ENCODE assay signal across 1 cellular context in the genomic region with DNA sequence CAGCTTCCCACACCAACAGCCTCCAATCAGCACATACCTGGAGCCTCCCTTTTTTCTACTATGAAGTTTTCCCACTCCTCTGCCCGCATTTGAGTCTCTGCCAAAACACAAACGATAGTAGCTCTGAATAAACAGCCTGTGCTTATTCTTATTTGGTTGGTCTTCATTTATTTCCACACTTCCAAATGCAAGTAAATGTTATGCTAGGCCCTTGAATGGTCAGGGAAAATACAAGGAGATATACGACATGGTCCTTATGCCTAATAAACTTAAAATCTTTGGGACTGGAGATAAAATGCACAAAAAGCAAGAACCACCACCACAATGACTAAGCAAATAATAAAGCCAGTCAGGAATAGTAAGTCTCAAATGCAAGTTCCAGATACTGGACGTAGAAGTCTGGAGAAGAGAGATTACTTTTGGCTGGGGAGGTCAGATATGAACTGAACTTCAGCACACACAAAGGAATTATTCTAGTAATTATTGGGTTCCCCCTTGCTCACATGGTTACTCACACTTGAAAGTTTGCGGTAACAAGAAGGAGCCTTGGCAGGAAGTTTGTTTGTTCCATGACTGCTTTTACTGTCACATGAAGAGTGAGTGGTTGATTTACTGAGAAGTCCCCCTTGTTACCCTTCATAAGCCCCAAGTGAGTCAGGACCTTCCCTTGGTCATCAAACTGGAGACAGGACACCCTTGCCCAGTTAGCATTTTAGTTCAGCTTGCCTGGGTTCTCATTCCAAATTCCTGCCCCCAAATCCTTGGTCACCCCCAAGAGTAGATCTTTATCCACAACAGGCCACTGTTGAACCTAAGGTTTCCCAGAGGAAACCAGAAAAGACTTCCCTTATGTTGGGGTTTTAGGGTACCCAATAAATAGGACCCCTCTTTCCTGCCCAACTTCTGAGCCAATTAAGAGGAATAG.
TF ChIP-seq lines count a peak whose summit lies in the region.

No MANE protein-coding gene starts in this region.

TF ChIP-seq in K562, 482 proteins besides CTCF, POLR2A, EP300 and RAD21 (continued from another document and continues in another):
- TF ChIP-seq, protein P1, sequence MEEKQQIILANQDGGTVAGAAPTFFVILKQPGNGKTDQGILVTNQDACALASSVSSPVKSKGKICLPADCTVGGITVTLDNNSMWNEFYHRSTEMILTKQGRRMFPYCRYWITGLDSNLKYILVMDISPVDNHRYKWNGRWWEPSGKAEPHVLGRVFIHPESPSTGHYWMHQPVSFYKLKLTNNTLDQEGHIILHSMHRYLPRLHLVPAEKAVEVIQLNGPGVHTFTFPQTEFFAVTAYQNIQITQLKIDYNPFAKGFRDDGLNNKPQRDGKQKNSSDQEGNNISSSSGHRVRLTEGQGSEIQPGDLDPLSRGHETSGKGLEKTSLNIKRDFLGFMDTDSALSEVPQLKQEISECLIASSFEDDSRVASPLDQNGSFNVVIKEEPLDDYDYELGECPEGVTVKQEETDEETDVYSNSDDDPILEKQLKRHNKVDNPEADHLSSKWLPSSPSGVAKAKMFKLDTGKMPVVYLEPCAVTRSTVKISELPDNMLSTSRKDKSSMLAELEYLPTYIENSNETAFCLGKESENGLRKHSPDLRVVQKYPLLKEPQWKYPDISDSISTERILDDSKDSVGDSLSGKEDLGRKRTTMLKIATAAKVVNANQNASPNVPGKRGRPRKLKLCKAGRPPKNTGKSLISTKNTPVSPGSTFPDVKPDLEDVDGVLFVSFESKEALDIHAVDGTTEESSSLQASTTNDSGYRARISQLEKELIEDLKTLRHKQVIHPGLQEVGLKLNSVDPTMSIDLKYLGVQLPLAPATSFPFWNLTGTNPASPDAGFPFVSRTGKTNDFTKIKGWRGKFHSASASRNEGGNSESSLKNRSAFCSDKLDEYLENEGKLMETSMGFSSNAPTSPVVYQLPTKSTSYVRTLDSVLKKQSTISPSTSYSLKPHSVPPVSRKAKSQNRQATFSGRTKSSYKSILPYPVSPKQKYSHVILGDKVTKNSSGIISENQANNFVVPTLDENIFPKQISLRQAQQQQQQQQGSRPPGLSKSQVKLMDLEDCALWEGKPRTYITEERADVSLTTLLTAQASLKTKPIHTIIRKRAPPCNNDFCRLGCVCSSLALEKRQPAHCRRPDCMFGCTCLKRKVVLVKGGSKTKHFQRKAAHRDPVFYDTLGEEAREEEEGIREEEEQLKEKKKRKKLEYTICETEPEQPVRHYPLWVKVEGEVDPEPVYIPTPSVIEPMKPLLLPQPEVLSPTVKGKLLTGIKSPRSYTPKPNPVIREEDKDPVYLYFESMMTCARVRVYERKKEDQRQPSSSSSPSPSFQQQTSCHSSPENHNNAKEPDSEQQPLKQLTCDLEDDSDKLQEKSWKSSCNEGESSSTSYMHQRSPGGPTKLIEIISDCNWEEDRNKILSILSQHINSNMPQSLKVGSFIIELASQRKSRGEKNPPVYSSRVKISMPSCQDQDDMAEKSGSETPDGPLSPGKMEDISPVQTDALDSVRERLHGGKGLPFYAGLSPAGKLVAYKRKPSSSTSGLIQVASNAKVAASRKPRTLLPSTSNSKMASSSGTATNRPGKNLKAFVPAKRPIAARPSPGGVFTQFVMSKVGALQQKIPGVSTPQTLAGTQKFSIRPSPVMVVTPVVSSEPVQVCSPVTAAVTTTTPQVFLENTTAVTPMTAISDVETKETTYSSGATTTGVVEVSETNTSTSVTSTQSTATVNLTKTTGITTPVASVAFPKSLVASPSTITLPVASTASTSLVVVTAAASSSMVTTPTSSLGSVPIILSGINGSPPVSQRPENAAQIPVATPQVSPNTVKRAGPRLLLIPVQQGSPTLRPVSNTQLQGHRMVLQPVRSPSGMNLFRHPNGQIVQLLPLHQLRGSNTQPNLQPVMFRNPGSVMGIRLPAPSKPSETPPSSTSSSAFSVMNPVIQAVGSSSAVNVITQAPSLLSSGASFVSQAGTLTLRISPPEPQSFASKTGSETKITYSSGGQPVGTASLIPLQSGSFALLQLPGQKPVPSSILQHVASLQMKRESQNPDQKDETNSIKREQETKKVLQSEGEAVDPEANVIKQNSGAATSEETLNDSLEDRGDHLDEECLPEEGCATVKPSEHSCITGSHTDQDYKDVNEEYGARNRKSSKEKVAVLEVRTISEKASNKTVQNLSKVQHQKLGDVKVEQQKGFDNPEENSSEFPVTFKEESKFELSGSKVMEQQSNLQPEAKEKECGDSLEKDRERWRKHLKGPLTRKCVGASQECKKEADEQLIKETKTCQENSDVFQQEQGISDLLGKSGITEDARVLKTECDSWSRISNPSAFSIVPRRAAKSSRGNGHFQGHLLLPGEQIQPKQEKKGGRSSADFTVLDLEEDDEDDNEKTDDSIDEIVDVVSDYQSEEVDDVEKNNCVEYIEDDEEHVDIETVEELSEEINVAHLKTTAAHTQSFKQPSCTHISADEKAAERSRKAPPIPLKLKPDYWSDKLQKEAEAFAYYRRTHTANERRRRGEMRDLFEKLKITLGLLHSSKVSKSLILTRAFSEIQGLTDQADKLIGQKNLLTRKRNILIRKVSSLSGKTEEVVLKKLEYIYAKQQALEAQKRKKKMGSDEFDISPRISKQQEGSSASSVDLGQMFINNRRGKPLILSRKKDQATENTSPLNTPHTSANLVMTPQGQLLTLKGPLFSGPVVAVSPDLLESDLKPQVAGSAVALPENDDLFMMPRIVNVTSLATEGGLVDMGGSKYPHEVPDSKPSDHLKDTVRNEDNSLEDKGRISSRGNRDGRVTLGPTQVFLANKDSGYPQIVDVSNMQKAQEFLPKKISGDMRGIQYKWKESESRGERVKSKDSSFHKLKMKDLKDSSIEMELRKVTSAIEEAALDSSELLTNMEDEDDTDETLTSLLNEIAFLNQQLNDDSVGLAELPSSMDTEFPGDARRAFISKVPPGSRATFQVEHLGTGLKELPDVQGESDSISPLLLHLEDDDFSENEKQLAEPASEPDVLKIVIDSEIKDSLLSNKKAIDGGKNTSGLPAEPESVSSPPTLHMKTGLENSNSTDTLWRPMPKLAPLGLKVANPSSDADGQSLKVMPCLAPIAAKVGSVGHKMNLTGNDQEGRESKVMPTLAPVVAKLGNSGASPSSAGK (IDR thresholded peaks at IDR 0.05): peak; percentile 51; the same call in 1 of the 2 replicates
- TF ChIP-seq, protein P2, sequence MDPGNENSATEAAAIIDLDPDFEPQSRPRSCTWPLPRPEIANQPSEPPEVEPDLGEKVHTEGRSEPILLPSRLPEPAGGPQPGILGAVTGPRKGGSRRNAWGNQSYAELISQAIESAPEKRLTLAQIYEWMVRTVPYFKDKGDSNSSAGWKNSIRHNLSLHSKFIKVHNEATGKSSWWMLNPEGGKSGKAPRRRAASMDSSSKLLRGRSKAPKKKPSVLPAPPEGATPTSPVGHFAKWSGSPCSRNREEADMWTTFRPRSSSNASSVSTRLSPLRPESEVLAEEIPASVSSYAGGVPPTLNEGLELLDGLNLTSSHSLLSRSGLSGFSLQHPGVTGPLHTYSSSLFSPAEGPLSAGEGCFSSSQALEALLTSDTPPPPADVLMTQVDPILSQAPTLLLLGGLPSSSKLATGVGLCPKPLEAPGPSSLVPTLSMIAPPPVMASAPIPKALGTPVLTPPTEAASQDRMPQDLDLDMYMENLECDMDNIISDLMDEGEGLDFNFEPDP (CRISPR knock-in tag; IDR thresholded peaks at IDR 0.05): peak; percentile 77; the same call in 1 of the 2 replicates
- peak; percentile 61; the same call in 1 of the 2 replicates for TF ChIP-seq IFI16 (CRISPR knock-in tag; IDR thresholded peaks at IDR 0.05)
- peak; percentile 77 for TF ChIP-seq CREM (IDR thresholded peaks at IDR 0.05; ENCODE audit: low read depth)
- peak; percentile 100 for TF ChIP-seq MAFG (tag; conservative IDR thresholded peaks at IDR 0.05)
- peak; percentile 51; the same call in 1 of the 2 replicates for TF ChIP-seq TCF7 (IDR thresholded peaks at IDR 0.05; ENCODE audit: borderline replicate concordance)
- TF ChIP-seq LCOR (CRISPR knock-in tag; IDR thresholded peaks at IDR 0.05): peak; percentile 96
- TF ChIP-seq, protein P3, sequence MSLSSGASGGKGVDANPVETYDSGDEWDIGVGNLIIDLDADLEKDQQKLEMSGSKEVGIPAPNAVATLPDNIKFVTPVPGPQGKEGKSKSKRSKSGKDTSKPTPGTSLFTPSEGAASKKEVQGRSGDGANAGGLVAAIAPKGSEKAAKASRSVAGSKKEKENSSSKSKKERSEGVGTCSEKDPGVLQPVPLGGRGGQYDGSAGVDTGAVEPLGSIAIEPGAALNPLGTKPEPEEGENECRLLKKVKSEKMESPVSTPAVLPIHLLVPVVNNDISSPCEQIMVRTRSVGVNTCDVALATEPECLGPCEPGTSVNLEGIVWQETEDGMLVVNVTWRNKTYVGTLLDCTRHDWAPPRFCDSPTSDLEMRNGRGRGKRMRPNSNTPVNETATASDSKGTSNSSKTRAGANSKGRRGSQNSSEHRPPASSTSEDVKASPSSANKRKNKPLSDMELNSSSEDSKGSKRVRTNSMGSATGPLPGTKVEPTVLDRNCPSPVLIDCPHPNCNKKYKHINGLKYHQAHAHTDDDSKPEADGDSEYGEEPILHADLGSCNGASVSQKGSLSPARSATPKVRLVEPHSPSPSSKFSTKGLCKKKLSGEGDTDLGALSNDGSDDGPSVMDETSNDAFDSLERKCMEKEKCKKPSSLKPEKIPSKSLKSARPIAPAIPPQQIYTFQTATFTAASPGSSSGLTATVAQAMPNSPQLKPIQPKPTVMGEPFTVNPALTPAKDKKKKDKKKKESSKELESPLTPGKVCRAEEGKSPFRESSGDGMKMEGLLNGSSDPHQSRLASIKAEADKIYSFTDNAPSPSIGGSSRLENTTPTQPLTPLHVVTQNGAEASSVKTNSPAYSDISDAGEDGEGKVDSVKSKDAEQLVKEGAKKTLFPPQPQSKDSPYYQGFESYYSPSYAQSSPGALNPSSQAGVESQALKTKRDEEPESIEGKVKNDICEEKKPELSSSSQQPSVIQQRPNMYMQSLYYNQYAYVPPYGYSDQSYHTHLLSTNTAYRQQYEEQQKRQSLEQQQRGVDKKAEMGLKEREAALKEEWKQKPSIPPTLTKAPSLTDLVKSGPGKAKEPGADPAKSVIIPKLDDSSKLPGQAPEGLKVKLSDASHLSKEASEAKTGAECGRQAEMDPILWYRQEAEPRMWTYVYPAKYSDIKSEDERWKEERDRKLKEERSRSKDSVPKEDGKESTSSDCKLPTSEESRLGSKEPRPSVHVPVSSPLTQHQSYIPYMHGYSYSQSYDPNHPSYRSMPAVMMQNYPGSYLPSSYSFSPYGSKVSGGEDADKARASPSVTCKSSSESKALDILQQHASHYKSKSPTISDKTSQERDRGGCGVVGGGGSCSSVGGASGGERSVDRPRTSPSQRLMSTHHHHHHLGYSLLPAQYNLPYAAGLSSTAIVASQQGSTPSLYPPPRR (CRISPR knock-in tag; IDR thresholded peaks at IDR 0.05; ENCODE audit: borderline replicate concordance): 0 out of 2 replicates have a peak, but pooled peaks have one; percentile 87
- TF ChIP-seq GATA2 (CRISPR knock-in tag; IDR thresholded peaks at IDR 0.05): peak; percentile 97
- TF ChIP-seq, protein P4, sequence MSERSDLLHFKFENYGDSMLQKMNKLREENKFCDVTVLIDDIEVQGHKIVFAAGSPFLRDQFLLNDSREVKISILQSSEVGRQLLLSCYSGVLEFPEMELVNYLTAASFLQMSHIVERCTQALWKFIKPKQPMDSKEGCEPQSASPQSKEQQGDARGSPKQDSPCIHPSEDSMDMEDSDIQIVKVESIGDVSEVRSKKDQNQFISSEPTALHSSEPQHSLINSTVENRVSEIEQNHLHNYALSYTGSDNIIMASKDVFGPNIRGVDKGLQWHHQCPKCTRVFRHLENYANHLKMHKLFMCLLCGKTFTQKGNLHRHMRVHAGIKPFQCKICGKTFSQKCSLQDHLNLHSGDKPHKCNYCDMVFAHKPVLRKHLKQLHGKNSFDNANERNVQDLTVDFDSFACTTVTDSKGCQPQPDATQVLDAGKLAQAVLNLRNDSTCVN (CRISPR knock-in tag; IDR thresholded peaks at IDR 0.05): no peak; the same call in 1 of the 2 replicates
- TF ChIP-seq NEUROD1 (IDR thresholded peaks at IDR 0.05; ENCODE audit: borderline replicate concordance, low read depth, low read length, partially characterized antibody): peak; percentile 90
- TF ChIP-seq L3MBTL2 (IDR thresholded peaks at IDR 0.05): peak; percentile 84
- peak; percentile 43; the same call in 1 of the 2 replicates for TF ChIP-seq ZNF384 (IDR thresholded peaks at IDR 0.05; ENCODE audit: low read depth, low read length)
- TF ChIP-seq MTA2 (IDR thresholded peaks at IDR 0.05; ENCODE audit: low read depth): peak; percentile 99
- TF ChIP-seq NRF1 (conservative IDR thresholded peaks at IDR 0.05 in 1 of 2, IDR thresholded peaks at IDR 0.05 in 1 of 2): peak in 1 of 2 experiments; percentile 29; a peak in 2 of 4 replicates
- TF ChIP-seq ZNF165 (CRISPR knock-in tag; IDR thresholded peaks at IDR 0.05; ENCODE audit: borderline replicate concordance): peak; percentile 52; the same call in 1 of the 2 replicates
- peak; percentile 84; the same call in 1 of the 2 replicates for TF ChIP-seq ESRRA (IDR thresholded peaks at IDR 0.05; ENCODE audit: borderline replicate concordance, low read depth)
- TF ChIP-seq, protein P5, sequence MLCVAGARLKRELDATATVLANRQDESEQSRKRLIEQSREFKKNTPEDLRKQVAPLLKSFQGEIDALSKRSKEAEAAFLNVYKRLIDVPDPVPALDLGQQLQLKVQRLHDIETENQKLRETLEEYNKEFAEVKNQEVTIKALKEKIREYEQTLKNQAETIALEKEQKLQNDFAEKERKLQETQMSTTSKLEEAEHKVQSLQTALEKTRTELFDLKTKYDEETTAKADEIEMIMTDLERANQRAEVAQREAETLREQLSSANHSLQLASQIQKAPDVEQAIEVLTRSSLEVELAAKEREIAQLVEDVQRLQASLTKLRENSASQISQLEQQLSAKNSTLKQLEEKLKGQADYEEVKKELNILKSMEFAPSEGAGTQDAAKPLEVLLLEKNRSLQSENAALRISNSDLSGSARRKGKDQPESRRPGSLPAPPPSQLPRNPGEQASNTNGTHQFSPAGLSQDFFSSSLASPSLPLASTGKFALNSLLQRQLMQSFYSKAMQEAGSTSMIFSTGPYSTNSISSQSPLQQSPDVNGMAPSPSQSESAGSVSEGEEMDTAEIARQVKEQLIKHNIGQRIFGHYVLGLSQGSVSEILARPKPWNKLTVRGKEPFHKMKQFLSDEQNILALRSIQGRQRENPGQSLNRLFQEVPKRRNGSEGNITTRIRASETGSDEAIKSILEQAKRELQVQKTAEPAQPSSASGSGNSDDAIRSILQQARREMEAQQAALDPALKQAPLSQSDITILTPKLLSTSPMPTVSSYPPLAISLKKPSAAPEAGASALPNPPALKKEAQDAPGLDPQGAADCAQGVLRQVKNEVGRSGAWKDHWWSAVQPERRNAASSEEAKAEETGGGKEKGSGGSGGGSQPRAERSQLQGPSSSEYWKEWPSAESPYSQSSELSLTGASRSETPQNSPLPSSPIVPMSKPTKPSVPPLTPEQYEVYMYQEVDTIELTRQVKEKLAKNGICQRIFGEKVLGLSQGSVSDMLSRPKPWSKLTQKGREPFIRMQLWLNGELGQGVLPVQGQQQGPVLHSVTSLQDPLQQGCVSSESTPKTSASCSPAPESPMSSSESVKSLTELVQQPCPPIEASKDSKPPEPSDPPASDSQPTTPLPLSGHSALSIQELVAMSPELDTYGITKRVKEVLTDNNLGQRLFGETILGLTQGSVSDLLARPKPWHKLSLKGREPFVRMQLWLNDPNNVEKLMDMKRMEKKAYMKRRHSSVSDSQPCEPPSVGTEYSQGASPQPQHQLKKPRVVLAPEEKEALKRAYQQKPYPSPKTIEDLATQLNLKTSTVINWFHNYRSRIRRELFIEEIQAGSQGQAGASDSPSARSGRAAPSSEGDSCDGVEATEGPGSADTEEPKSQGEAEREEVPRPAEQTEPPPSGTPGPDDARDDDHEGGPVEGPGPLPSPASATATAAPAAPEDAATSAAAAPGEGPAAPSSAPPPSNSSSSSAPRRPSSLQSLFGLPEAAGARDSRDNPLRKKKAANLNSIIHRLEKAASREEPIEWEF (CRISPR knock-in tag; IDR thresholded peaks at IDR 0.05): peak; percentile 76; the same call in 1 of the 2 replicates
